In the genomic region with DNA sequence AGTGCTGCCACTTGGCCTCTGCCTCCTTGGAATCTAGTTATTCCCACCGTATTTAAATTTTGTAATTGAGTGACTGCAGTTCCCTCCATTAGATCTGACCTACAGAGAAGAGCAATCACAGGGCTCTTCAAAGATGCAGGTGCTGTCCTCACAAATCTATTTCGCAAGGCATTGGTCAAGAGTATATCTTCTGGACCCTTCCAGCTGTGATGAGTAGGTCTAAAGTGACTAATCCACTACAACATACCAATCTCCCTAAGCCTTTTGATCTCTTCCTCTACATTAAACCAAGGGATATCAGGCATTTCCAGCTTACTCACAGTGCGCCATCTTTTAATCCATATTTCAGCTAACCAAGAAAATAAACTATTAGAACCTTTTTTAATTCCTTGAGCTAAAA, we compare ENCODE assay signal across 20 cellular contexts.
DNase-seq lines count a peak whose midpoint lies in the region; ATAC-seq, FAIRE-seq and TF ChIP-seq lines count a peak whose summit lies in the region.
"Had no signal": no experiment of that assay in that cellular context is flagged by ENCODE, and none has a peak within 500 bp of the region (broad histone marks: within the 10 kb centered on the region; RNA-seq: fewer than 3 reads in every experiment).

No MANE protein-coding gene starts in this region.

- no peak overlapping the region for H3K4me3 Mint-ChIP-seq in immature natural killer cell
- no peak overlapping the region for H3K4me3 Mint-ChIP-seq in neural progenitor cell

- H3K27me3 ChIP-seq in bronchial epithelial cell (ENCODE audit: control insufficient read depth, insufficient read depth, low read length) (no peaks in the 10 kb centered on the region), neural progenitor cell (no peaks in the 10 kb centered on the region), right cardiac atrium (ENCODE audit: control insufficient read depth, insufficient read depth) (no peaks in the 10 kb centered on the region)

- no peak overlapping the region for H2AFZ ChIP-seq in neural progenitor cell (replicated peaks)
- H2AFZ ChIP-seq: PC-9 had no signal

- no peaks in the 10 kb centered on the region for H3K4me1 ChIP-seq in neural progenitor cell
- H3K4me1 ChIP-seq in right cardiac atrium (ENCODE audit: control insufficient read depth, insufficient read depth, low read length), result no peaks in the 10 kb centered on the region

- no peaks in the 10 kb centered on the region for H3K27me3 Mint-ChIP-seq in immature natural killer cell (ENCODE audit: low read depth in 3 of 3)
- peaks cover 2% of the 10 kb centered on the region for H3K27me3 Mint-ChIP-seq in neural progenitor cell (ENCODE audit: insufficient read depth, low read depth)

- no peaks in the 10 kb centered on the region for H3K36me3 ChIP-seq in bronchial epithelial cell (ENCODE audit: control insufficient read depth, insufficient read depth, low read length)
- H3K36me3 ChIP-seq in neural progenitor cell, result no peaks in the 10 kb centered on the region

- no peak for ATAC-seq in right cardiac atrium
- ATAC-seq: HCT116 had no signal

- intact Hi-C loops in right cardiac atrium (cut with DNase I), result loop anchor here in 1 of 4 donors (10.0 kb wide), 1 partner anchor 124 kb away; no protein-coding TSS in a partner anchor

- H3K36me3 Mint-ChIP-seq in immature natural killer cell, result no peaks in the 10 kb centered on the region
- H3K36me3 Mint-ChIP-seq in neural progenitor cell, result no peaks in the 10 kb centered on the region

- no peak overlapping the region for H3K9ac ChIP-seq in neural progenitor cell

- H3K79me2 ChIP-seq in neural progenitor cell (ENCODE audit: low read depth), result no peaks in the 10 kb centered on the region

- H3F3A ChIP-seq in neural progenitor cell (ENCODE audit: low read depth), result no peaks in the 10 kb centered on the region

- H4K20me1 ChIP-seq in neural progenitor cell (ENCODE audit: low read depth), result no peaks in the 10 kb centered on the region

- H3K27ac Mint-ChIP-seq in immature natural killer cell (no peak overlapping the region), neural progenitor cell (no peak overlapping the region)

- H3K9me3 Mint-ChIP-seq in immature natural killer cell (peaks cover 3 to 35% (median 17%) of the 10 kb centered on the region in 6 donors), neural progenitor cell (no peaks in the 10 kb centered on the region)

- FAIRE-seq in bronchial epithelial cell (lab: Jason Lieb, UNC), result no peak

- TF ChIP-seq CTCF in bronchial epithelial cell (IDR thresholded peaks at IDR 0.05; ENCODE audit: insufficient read depth, low read length, severe bottlenecking), result no peak
- TF ChIP-seq CTCF in neural progenitor cell (IDR thresholded peaks at IDR 0.05), result no peak

- no peaks in the 10 kb centered on the region for H3K4me1 Mint-ChIP-seq in immature natural killer cell
- H3K4me1 Mint-ChIP-seq in neural progenitor cell, result no peaks in the 10 kb centered on the region

- DNase-seq in EH (ENCODE audit: low read depth) (peak; percentile 6), HT1080 (ENCODE audit: low read depth) (peak; percentile 41), bronchial epithelial cell (ENCODE audit: low read depth) (peak; percentile 65), iris pigment epithelial cell (ENCODE audit: low read depth) (peak; percentile 73), immature natural killer cell (no peak), neural progenitor cell (ENCODE audit: low spot score) (no peak), right cardiac atrium (no peak)
- DNase-seq: AML-193, DMS79 treated with DMSO at 0.1 percent for 48 hours, GDM1, Kasumi-1, NCI-H1105, NCI-H1694, NCI-H2081 treated with DMSO at 0.1 percent for 48 hours, NCI-H748 treated with DMSO at 0.1 percent for 48 hours, PC-9, SW 1271 had no signal

- H3K4me3 ChIP-seq in bronchial epithelial cell (ENCODE audit: low read depth, low read length) (no peak overlapping the region), neural progenitor cell (no peak overlapping the region), right cardiac atrium (ENCODE audit: low read length) (no peak overlapping the region)
- H3K4me3 ChIP-seq: PC-9 had no signal

- H3K9me3 ChIP-seq in neural progenitor cell (ENCODE audit: low read depth) (no peaks in the 10 kb centered on the region), right cardiac atrium (ENCODE audit: control insufficient read depth, low read length) (no peaks in the 10 kb centered on the region)

- H3K4me2 ChIP-seq in neural progenitor cell, result no peak overlapping the region
- H3K4me2 ChIP-seq: PC-9 had no signal

- H3K27ac ChIP-seq in neural progenitor cell, result no peak overlapping the region
- H3K27ac ChIP-seq in right cardiac atrium (ENCODE audit: low read length), result no peak overlapping the region
- H3K27ac ChIP-seq: C4-2B, HL-60, PC-9 had no signal

- WGBS in right cardiac atrium, result 97% methylated on average over 3 of the region's 3 CpGs

Comparison
In these comparisons a context has a peak if more than half of its experiments do, and no peak if none do; other contexts are left out.
1. DNase-seq: peak in EH (single experiment), HT1080 (single experiment), bronchial epithelial cell (single experiment) and iris pigment epithelial cell (single experiment); none in immature natural killer cell (0 of 3), neural progenitor cell (single experiment) and right cardiac atrium (0 of 3).